Comparison of ENCODE assay signal across 8 cellular contexts in the genomic region with DNA sequence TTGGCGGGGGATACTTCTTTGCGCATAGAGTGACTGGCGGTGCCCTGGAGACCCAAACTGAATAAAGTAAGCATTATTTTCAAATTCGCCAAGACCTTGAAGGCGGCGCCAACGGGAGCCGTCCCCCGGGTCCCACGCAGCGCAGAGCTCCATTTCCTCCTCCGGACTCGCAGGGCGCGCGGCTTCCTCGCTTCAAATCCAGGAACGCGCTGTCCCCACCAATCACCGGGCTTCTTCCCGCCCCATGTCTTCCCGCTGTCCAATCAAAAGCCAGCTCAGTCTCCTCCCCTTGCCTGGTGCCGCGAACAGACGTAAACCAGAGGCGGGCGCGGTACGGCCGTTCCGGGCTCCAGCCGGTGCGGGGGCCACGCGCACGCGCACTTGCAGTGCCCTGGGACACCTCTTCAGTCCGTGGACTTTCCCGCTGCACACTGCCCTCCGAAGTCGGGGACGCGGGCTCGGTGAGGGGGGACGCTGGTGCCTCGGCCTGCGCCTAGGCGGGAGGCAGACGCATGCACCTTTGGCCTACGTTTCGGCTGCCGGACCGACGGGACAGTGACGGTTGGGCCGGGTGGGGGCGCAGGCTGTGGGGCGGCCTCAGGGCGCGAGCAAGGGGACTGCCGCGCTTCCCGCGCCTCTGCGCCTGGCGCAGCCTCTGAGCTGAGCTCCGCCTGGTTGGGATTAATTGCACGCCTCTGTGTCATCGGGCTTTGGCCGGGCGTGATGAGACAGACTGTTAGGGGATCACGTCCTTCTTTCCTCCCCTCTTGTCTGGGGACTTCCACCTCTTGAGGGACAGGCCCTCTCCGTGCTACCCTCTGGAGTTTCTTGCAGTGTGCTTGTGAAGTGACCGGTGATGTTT. TPM values are rescaled to one million over a fixed set of nuclear protein-coding genes. Genes with fewer than 3 reads are reported as not detected.
A peak's percentile ranks its signal among the peaks of the same experiment; 100 is the strongest.
DNase-seq lines count a peak whose midpoint lies in the region; ATAC-seq and TF ChIP-seq lines count a peak whose summit lies in the region.

CEP192 (plus strand) TSS at position 386 of the 862 bp plus-strand sequence. CDS start 8,063 bp downstream, outside the sequence.

- no peaks in the 10 kb centered on the region for H3K27me3 ChIP-seq in AG04450 (ENCODE audit: control insufficient read depth, insufficient read depth, low read length)
- no peaks in the 10 kb centered on the region for H3K27me3 ChIP-seq in smooth muscle cell (ENCODE audit: low read depth)

- H3K36me3 ChIP-seq in smooth muscle cell (ENCODE audit: low read depth): no peaks in the 10 kb centered on the region

- H3K9ac ChIP-seq in smooth muscle cell (ENCODE audit: low read depth): peak within 1 kb of the TSS; percentile 72

- peaks cover 41% of the 10 kb centered on the region for H3K79me2 ChIP-seq in smooth muscle cell (ENCODE audit: low read depth)

- ATAC-seq in GM18907 (IDR thresholded peaks at IDR 0.05; ENCODE audit: unreplicated experiment) (peak; percentile 86), HG03159 (IDR thresholded peaks at IDR 0.05; ENCODE audit: unreplicated experiment) (peak; percentile 85)

- H3K4me3 ChIP-seq in AG04450 (ENCODE audit: low read depth, low read length): peak within 1 kb of the TSS; percentile 96
- H3K4me3 ChIP-seq in WI38 (ENCODE audit: low read depth, low read length): peak within 1 kb of the TSS; percentile 85
- H3K4me3 ChIP-seq in cardiac fibroblast (replicated peaks in 1 of 2; ENCODE audit: low read depth in 2 of 2, low read length in 2 of 2): peak within 1 kb of the TSS; percentile 81 to 95
- H3K4me3 ChIP-seq in smooth muscle cell: peak within 1 kb of the TSS; percentile 70

- no peaks in the 10 kb centered on the region for H3K9me3 ChIP-seq in AG04450 (ENCODE audit: control insufficient read depth, insufficient read depth, low read length)
- no peaks in the 10 kb centered on the region for H3K9me3 ChIP-seq in smooth muscle cell (replicated peaks; ENCODE audit: low read depth)

- no peak for TF ChIP-seq CTCF in AG04450 (IDR thresholded peaks at IDR 0.05; ENCODE audit: low read depth, low read length)
- no peak for TF ChIP-seq CTCF in WI38 (IDR thresholded peaks at IDR 0.05; ENCODE audit: low read depth, low read length)
- TF ChIP-seq CTCF in cardiac fibroblast (IDR thresholded peaks at IDR 0.05; ENCODE audit: low read depth, low read length): no peak
- TF ChIP-seq CTCF in smooth muscle cell (IDR thresholded peaks at IDR 0.05; ENCODE audit: borderline replicate concordance, insufficient read depth, poor library complexity, severe bottlenecking): no peak

- H3K27ac ChIP-seq in AG04450 (ENCODE audit: low read depth, low read length): peak within 1 kb of the TSS; percentile 83
- H3K27ac ChIP-seq in smooth muscle cell (ENCODE audit: low read depth): peak within 1 kb of the TSS; percentile 82

- peak within 1 kb of the TSS; percentile 74 for H2AFZ ChIP-seq in smooth muscle cell (ENCODE audit: low read depth)

- peaks cover 25% of the 10 kb centered on the region for H4K20me1 ChIP-seq in smooth muscle cell (ENCODE audit: low read depth)

- peaks cover 7% of the 10 kb centered on the region for H3F3A ChIP-seq in smooth muscle cell (ENCODE audit: low read depth)

- peaks cover 15% of the 10 kb centered on the region for H3K4me1 ChIP-seq in smooth muscle cell (ENCODE audit: low read depth)

- CTCF ChIA-PET in AG04450 (lab: Charles Lee): interaction anchor here (0.5 to 1.3 kb wide), 2 partner anchors 50 to 168 kb away, joined by 5 read pairs; no protein-coding TSS in a partner anchor

- POLR2A ChIA-PET in AG04450 (lab: Yijun Ruan, JAX): interaction anchor here (0.6 to 1.7 kb wide), 11 partner anchors 14 to 537 kb away, joined by 3 to 16 read pairs (median 3); partner anchors contain the start of genes CEP76, PSMG2 and SEH1L

- H3K4me2 ChIP-seq in smooth muscle cell: peak within 1 kb of the TSS; percentile 90

- DNase-seq in AG04450 (ENCODE audit: low read depth, low spot score): peak; percentile 96
- DNase-seq in NCI-H2227 treated with DMSO at 0.1 percent for 48 hours (lab: John Stamatoyannopoulos, UW): peak; percentile 97
- peak; percentile 99 for DNase-seq in cardiac fibroblast (ENCODE audit: low read depth in 2 of 2)
- peak; percentile 97 for DNase-seq in iPS-NIHi7 (ENCODE audit: extremely low spot score)
- DNase-seq in smooth muscle cell (lab: John Stamatoyannopoulos, UW; ENCODE audit: unreplicated experiment): peak; percentile 96

- under 1% methylated on average over 73 of the region's 74 CpGs for WGBS in smooth muscle cell (ENCODE audit: low lambda C conversion rate)

RNA-seq across cellular contexts. Expression of gene CEP192, which starts in this region (rescaled TPM):
- polyA plus RNA-seq in AG04450 (2011; rRNA removed) (16.9 and 21.1 TPM in 2 replicates), smooth muscle cell (4.1 and 7.0 TPM in 2 replicates)
- polyA minus RNA-seq in AG04450 (2011; rRNA and poly(A)+ RNA removed): 31.2 and 37.7 TPM in 2 replicates
- 22.2 and 24.3 TPM in 2 replicates for total RNA-seq in smooth muscle cell

Comparison
In these comparisons a context has a peak if more than half of its experiments do, and no peak if none do; other contexts are left out.
1. Peak in every context shown above with its lines: DNase-seq, ATAC-seq, H3K4me3 ChIP-seq and H3K27ac ChIP-seq.